In genomic region chr11:133718238-133718637, GRCh38 we compare ENCODE assay signal across 20 cellular contexts.
DNase-seq lines count a peak whose midpoint lies in the region; ATAC-seq and TF ChIP-seq lines count a peak whose summit lies in the region.
"Had no signal": no experiment of that assay in that cellular context is flagged by ENCODE, and none has a peak within 500 bp of the region (broad histone marks: within the 10 kb centered on the region; RNA-seq: fewer than 3 reads in every experiment).

No MANE protein-coding gene starts in this region.

- H3K9me3 ChIP-seq in trophoblast cell (ENCODE audit: insufficient read depth, low read depth, low read length) = no peaks in the 10 kb centered on the region
- H3K9me3 ChIP-seq: A549; BE2C; BLaER1 treated with 17β-estradiol and CSF1 and Interleukin-3, amounts not matched to agents 10 nM and 100 nM had no signal

- peak; percentile 1 for DNase-seq in HT1080 (ENCODE audit: low read depth)
- peak; percentile 60 for DNase-seq in coronary artery (ENCODE audit: low spot score)
- peak; percentile 57 to 76 for DNase-seq in trophoblast cell
- no peak for DNase-seq in left colon
- DNase-seq in SKM-1 treated with dmso at 0.1 percent for 144 hours (lab: John Stamatoyannopoulos, UW; ENCODE audit: unreplicated experiment) = no peak
- DNase-seq in omental fat pad (ENCODE audit: low spot score) = no peak
- DNase-seq: 8988T; ACHN; AML-193; BE2C; CD4-positive, alpha-beta T cell; CD8-positive, alpha-beta memory T cell; DMS 273 treated with DMSO at 0.1 percent for 48 hours; DMS79; GF-D8; H9 had no signal

- H2BK12ac ChIP-seq in trophoblast cell (ENCODE audit: low read length) = peak overlapping the region; percentile 66

- no peak overlapping the region for H3K4me2 ChIP-seq in trophoblast cell (ENCODE audit: low read length)
- H3K4me2 ChIP-seq: A549; BLaER1 treated with 17β-estradiol and CSF1 and Interleukin-3, amounts not matched to agents 10 nM and 100 nM; GM23338 had no signal

- WGBS in trophoblast cell (ENCODE audit: extremely low coverage, insufficient coverage, insufficient read length) = no CpG with 5 or more reads among the region's 7 CpGs

- H3K27me3 ChIP-seq in trophoblast cell (ENCODE audit: insufficient read depth, low read length) = no peaks in the 10 kb centered on the region
- H3K27me3 ChIP-seq: BLaER1 treated with 17β-estradiol and CSF1 and Interleukin-3, amounts not matched to agents 10 nM and 100 nM had no signal

- peaks cover 40% of the 10 kb centered on the region for H3K79me1 ChIP-seq in trophoblast cell (ENCODE audit: low read length)

- no peak overlapping the region for H3K9ac ChIP-seq in trophoblast cell (ENCODE audit: low read length)
- H3K9ac ChIP-seq: BLaER1 treated with 17β-estradiol and CSF1 and Interleukin-3, amounts not matched to agents 10 nM and 100 nM had no signal

- TF ChIP-seq CTCF in coronary artery (IDR thresholded peaks at IDR 0.05) (no peak), omental fat pad (IDR thresholded peaks at IDR 0.05) (no peak)

- peak overlapping the region; percentile 88 for H3K14ac ChIP-seq in trophoblast cell (ENCODE audit: low read length)

- no peak overlapping the region for H2AFZ ChIP-seq in trophoblast cell (ENCODE audit: insufficient read depth, low read length, poor library complexity)
- H2AFZ ChIP-seq: GM23338 had no signal

- H4K91ac ChIP-seq in trophoblast cell (ENCODE audit: low read depth, low read length) = peak overlapping the region; percentile 100

- H4K12ac ChIP-seq in trophoblast cell (ENCODE audit: low read depth, low read length) = peak overlapping the region; percentile 25

- ATAC-seq in left colon = no peak
- no peak for ATAC-seq in omental fat pad (ENCODE audit: low FRiP score)
- ATAC-seq: A549, GM23338, HCT116 had no signal

- peak overlapping the region; percentile 87 for H2BK5ac ChIP-seq in trophoblast cell (ENCODE audit: low read depth, low read length, poor library complexity)

- peaks cover 4% of the 10 kb centered on the region for H3K79me2 ChIP-seq in trophoblast cell (ENCODE audit: control insufficient read depth, insufficient read depth, low read length, poor library complexity)

- H4K8ac ChIP-seq in trophoblast cell (ENCODE audit: low read depth, low read length) = peak overlapping the region; percentile 74

- no peak overlapping the region for H3K18ac ChIP-seq in trophoblast cell (ENCODE audit: low read length)

- H3K27ac ChIP-seq in coronary artery = no peak overlapping the region
- peak overlapping the region; percentile 85 for H3K27ac ChIP-seq in trophoblast cell (ENCODE audit: low read depth, low read length)
- H3K27ac ChIP-seq: A549; BLaER1 treated with 17β-estradiol and CSF1 and Interleukin-3, amounts not matched to agents 10 nM and 100 nM had no signal

- intact Hi-C loops in left colon (cut with DNase I, micrococcal nuclease) = no loop called here

- H2AK5ac ChIP-seq in trophoblast cell (ENCODE audit: low read length) = no peak overlapping the region

- H2BK120ac ChIP-seq in trophoblast cell (ENCODE audit: insufficient read depth, low read length, poor library complexity) = peak overlapping the region; percentile 98

- no peak overlapping the region for H3K4me3 ChIP-seq in coronary artery
- no peak overlapping the region for H3K4me3 ChIP-seq in trophoblast cell (ENCODE audit: low read depth, low read length)
- H3K4me3 ChIP-seq: A549; BLaER1 treated with 17β-estradiol and CSF1 and Interleukin-3, amounts not matched to agents 10 nM and 100 nM; GM23338 had no signal

- peak overlapping the region; percentile 94 for H3K4ac ChIP-seq in trophoblast cell (ENCODE audit: low read depth, low read length)

- peaks cover 24 to 25% of the 10 kb centered on the region in 2 experiments for H3K4me1 ChIP-seq in trophoblast cell (ENCODE audit: control insufficient read depth in 1 of 2, insufficient read depth in 2 of 2, low read length in 2 of 2)
- H3K4me1 ChIP-seq: A549, BE2C had no signal

- H3K23ac ChIP-seq in trophoblast cell (ENCODE audit: low read length) = no peak overlapping the region

- no peaks in the 10 kb centered on the region for H3K36me3 ChIP-seq in trophoblast cell (ENCODE audit: control insufficient read depth in 1 of 2, insufficient read depth in 2 of 2, low read length in 2 of 2)
- H3K36me3 ChIP-seq: BE2C; BLaER1 treated with 17β-estradiol and CSF1 and Interleukin-3, amounts not matched to agents 10 nM and 100 nM had no signal

Comparison
In these comparisons a context has a peak if more than half of its experiments do, and no peak if none do; other contexts are left out.
1. DNase-seq: peak in HT1080 (single experiment), coronary artery (single experiment) and trophoblast cell (2 of 2); none in left colon (0 of 2), SKM-1 treated with dmso at 0.1 percent for 144 hours (single experiment) and omental fat pad (single experiment).